Comparison of ENCODE assay signal across 1 cellular context in the genomic region with DNA sequence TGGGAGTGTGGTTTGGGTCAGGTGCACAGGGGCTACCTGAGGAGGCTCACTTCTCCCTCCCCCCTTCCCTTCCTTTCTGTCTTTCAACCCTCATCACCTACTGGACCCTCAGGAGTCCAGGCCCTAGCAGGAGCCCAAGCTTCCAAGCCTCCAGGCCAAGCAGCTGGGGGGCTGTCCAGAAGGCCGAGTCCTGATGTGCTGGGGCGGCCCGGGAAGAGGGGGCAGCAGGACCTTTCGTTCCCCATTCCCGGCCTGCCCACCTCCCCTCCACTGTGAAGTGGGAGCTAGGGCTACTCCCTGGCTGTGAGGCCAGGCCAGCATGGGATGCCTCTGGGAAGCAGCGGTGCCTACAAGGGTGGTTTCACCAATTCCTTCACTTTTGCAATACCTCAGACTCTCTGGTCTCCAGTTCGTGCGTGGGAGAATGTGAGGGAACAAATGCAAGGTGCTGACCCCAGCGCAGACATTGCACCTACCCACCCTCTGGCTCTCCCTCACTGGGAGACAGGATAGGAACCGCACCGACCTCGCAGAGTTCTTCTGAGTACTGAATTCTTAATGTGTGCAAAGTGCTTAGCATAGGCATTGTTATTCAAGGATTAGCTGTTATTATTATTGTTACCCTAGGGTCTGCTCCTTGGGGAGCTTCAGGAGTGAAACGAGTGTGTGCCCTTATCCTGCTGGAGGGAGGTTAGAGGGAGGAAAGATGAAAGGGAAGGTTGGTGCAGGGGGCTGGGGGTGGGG.
TF ChIP-seq lines count a peak whose summit lies in the region.

No MANE protein-coding gene starts in this region.

TF ChIP-seq in IMR-90, 13 proteins besides CTCF, POLR2A, EP300 and RAD21:
- TF ChIP-seq, protein P1, sequence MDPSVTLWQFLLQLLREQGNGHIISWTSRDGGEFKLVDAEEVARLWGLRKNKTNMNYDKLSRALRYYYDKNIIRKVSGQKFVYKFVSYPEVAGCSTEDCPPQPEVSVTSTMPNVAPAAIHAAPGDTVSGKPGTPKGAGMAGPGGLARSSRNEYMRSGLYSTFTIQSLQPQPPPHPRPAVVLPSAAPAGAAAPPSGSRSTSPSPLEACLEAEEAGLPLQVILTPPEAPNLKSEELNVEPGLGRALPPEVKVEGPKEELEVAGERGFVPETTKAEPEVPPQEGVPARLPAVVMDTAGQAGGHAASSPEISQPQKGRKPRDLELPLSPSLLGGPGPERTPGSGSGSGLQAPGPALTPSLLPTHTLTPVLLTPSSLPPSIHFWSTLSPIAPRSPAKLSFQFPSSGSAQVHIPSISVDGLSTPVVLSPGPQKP (IDR thresholded peaks at IDR 0.05; ENCODE audit: borderline replicate concordance, low read depth, low read length), result no peak
- TF ChIP-seq, protein P2, sequence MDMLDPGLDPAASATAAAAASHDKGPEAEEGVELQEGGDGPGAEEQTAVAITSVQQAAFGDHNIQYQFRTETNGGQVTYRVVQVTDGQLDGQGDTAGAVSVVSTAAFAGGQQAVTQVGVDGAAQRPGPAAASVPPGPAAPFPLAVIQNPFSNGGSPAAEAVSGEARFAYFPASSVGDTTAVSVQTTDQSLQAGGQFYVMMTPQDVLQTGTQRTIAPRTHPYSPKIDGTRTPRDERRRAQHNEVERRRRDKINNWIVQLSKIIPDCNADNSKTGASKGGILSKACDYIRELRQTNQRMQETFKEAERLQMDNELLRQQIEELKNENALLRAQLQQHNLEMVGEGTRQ (IDR thresholded peaks at IDR 0.05; ENCODE audit: low read depth, low read length), result no peak
- TF ChIP-seq BHLHE40 (IDR thresholded peaks at IDR 0.05; ENCODE audit: low read depth, low read length), result no peak
- TF ChIP-seq SMC3 (IDR thresholded peaks at IDR 0.05; ENCODE audit: low read depth, low read length), result no peak
- no peak for TF ChIP-seq NFE2L2 (IDR thresholded peaks at IDR 0.05; ENCODE audit: low read depth, low read length)
- no peak for TF ChIP-seq MAZ (IDR thresholded peaks at IDR 0.05; ENCODE audit: borderline replicate concordance, low read depth, low read length)
- no peak for TF ChIP-seq MXI1 (IDR thresholded peaks at IDR 0.05; ENCODE audit: borderline replicate concordance, low read depth, low read length)
- TF ChIP-seq RFX5 (IDR thresholded peaks at IDR 0.05; ENCODE audit: low read depth, low read length), result no peak
- no peak for TF ChIP-seq CHD1 (IDR thresholded peaks at IDR 0.05; ENCODE audit: low read depth, low read length)
- TF ChIP-seq CEBPB (IDR thresholded peaks at IDR 0.05; ENCODE audit: low read depth, low read length), result no peak
- TF ChIP-seq FOS (IDR thresholded peaks at IDR 0.05; ENCODE audit: low read depth, low read length), result no peak
- TF ChIP-seq MAFK (IDR thresholded peaks at IDR 0.05; ENCODE audit: low read depth, low read length), result no peak
